Comparison of ENCODE assay signal across 22 cellular contexts in the genomic region with DNA sequence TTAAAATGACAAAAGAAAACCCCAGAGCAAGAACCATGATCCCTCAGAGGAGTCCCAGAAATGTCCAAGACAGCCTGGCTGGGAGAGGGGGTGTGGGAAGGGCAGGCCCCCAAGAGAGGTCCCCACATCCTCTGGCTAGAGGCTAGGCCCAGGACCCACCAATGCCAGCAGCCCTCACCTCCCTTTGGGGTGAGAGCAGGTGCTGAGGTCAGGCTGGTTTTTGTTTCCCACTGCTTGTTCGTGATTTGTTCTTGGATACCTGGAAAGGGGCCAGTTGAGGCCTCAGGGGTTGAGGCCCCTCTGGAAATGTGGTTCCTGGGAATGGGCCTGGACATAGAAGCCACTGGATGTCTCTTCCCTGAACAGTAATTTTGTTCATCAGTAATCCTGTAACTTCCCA. TPM values are rescaled to one million over a fixed set of nuclear protein-coding genes. Genes with fewer than 3 reads are reported as not detected.
DNase-seq lines count a peak whose midpoint lies in the region; ATAC-seq and TF ChIP-seq lines count a peak whose summit lies in the region.
"Had no signal": no experiment of that assay in that cellular context is flagged by ENCODE, and none has a peak within 500 bp of the region (broad histone marks: within the 10 kb centered on the region; RNA-seq: fewer than 3 reads in every experiment).

No MANE protein-coding gene starts in this region.

- WGBS in stomach, 5 donors: 9 to 40% (median 30%) methylated on average over 1 of the region's 1 CpG

- TF ChIP-seq CTCF in CD8-positive, alpha-beta T cell (IDR thresholded peaks at IDR 0.05): no peak
- no peak for TF ChIP-seq CTCF in activated B cell treated with CpG ODN at 0.5 μM for 24 hours (IDR thresholded peaks at IDR 0.05)
- TF ChIP-seq CTCF in nephron progenitor cell (IDR thresholded peaks at IDR 0.05): no peak
- no peak for TF ChIP-seq CTCF in stomach (IDR thresholded peaks at IDR 0.05)

- H3K27ac Mint-ChIP-seq in CD8-positive, alpha-beta T cell: peak overlapping the region; percentile 55
- H3K27ac Mint-ChIP-seq in activated B cell treated with CpG ODN at 0.5 μM for 24 hours (peak overlapping the region; percentile 82), nephron progenitor cell (peak overlapping the region; percentile 29)

- no peaks in the 10 kb centered on the region for H3K9me3 ChIP-seq in CD8-positive, alpha-beta T cell (ENCODE audit: low read length)
- H3K9me3 ChIP-seq in stomach: no peaks in the 10 kb centered on the region
- H3K9me3 ChIP-seq: SK-N-SH, transverse colon had no signal

- no peak for TF ChIP-seq EP300 in stomach (IDR thresholded peaks at IDR 0.05)

- no peaks in the 10 kb centered on the region for H3K9me3 Mint-ChIP-seq in CD8-positive, alpha-beta T cell
- H3K9me3 Mint-ChIP-seq in activated B cell treated with CpG ODN at 0.5 μM for 24 hours: no peaks in the 10 kb centered on the region
- no peaks in the 10 kb centered on the region for H3K9me3 Mint-ChIP-seq in nephron progenitor cell

- H3K4me3 ChIP-seq in CD8-positive, alpha-beta T cell (ENCODE audit: low read depth, low read length): no peak overlapping the region
- no peak overlapping the region for H3K4me3 ChIP-seq in H7 (ENCODE audit: insufficient read depth, low read depth, low read length)
- no peak overlapping the region for H3K4me3 ChIP-seq in stomach
- H3K4me3 ChIP-seq: skin epidermis, transverse colon had no signal

- no peak overlapping the region for H3K27ac ChIP-seq in CD8-positive, alpha-beta T cell (ENCODE audit: low read depth, low read length)
- H3K27ac ChIP-seq in stomach: peak overlapping the region in 2 of 5 donors; percentile 1 to 95

- H3K4me1 ChIP-seq in CD8-positive, alpha-beta T cell (ENCODE audit: insufficient read depth, low read length): peaks cover 14% of the 10 kb centered on the region
- peaks cover 0 to 27% (median 14%) of the 10 kb centered on the region in 4 donors for H3K4me1 ChIP-seq in stomach

- no peak for TF ChIP-seq POLR2A in stomach (IDR thresholded peaks at IDR 0.05)

- no peak for DNase-seq in CD8-positive, alpha-beta T cell
- DNase-seq in H7 (peak; percentile 18), activated B cell treated with CpG ODN at 0.5 μM for 24 hours (no peak), nephron progenitor cell (no peak), stomach (no peak)
- no peak for DNase-seq in activated T-cell treated with anti-CD3 and anti-CD28 coated beads, Interleukin-2, amount 50 U/mL, for 1 hour
- DNase-seq: activated CD4-positive, CD25-positive, alpha-beta regulatory T cell treated with anti-CD3 and anti-CD28 coated beads, Interleukin-2, amount 50 U/mL, for 72 hours; effector memory CD4-positive, alpha-beta T cell; foreskin melanocyte; GDM1; Karpas-422; left ventricle myocardium superior; NCI-H2029 treated with DMSO at 0.1 percent for 48 hours; NCI-H446 treated with DMSO at 0.1 percent for 48 hours; SK-N-SH; stimulated activated CD4-positive, alpha-beta T cell treated with anti-CD3 and anti-CD28 coated beads, Interleukin-2, amount 100 ng/mL, for 48 hours; T1000; transverse colon had no signal

- H3K36me3 Mint-ChIP-seq in CD8-positive, alpha-beta T cell: peaks cover 5% of the 10 kb centered on the region
- H3K36me3 Mint-ChIP-seq in activated B cell treated with CpG ODN at 0.5 μM for 24 hours (ENCODE audit: low read depth) (peaks cover under 1% of the 10 kb centered on the region), nephron progenitor cell (ENCODE audit: low read depth) (peaks cover 2% of the 10 kb centered on the region)

- no peaks in the 10 kb centered on the region for H3K27me3 Mint-ChIP-seq in CD8-positive, alpha-beta T cell (ENCODE audit: low read depth)
- H3K27me3 Mint-ChIP-seq in activated B cell treated with CpG ODN at 0.5 μM for 24 hours (no peaks in the 10 kb centered on the region), nephron progenitor cell (ENCODE audit: low read depth, poor library complexity) (no peaks in the 10 kb centered on the region)

- no peaks in the 10 kb centered on the region for H3K27me3 ChIP-seq in CD8-positive, alpha-beta T cell (ENCODE audit: insufficient read depth, low read length)
- H3K27me3 ChIP-seq in H7 (ENCODE audit: control insufficient read depth, insufficient read depth, low read length): no peaks in the 10 kb centered on the region
- H3K27me3 ChIP-seq in stomach: no peaks in the 10 kb centered on the region
- H3K27me3 ChIP-seq: transverse colon had no signal

- CTCF ChIA-PET in CD8-positive, alpha-beta T cell (lab: Charles Lee): interaction anchor here (1.3 kb wide), 1 partner anchor 60 kb away, joined by 4 read pairs; a partner anchor contains a TSS
- CTCF ChIA-PET in activated B cell treated with CpG ODN at 0.5 μM for 24 hours (lab: Charles Lee): no interaction called here

- POLR2A ChIA-PET in CD8-positive, alpha-beta T cell (lab: Charles Lee): no interaction called here
- POLR2A ChIA-PET in activated B cell treated with CpG ODN at 0.5 μM for 24 hours (lab: Charles Lee): interaction anchor here (0.6 to 7.3 kb wide), 5 partner anchors 59 to 167 kb away, joined by 3 to 80 read pairs (median 3); a partner anchor contains a TSS

- no peak overlapping the region for H3K4me3 Mint-ChIP-seq in CD8-positive, alpha-beta T cell
- no peak overlapping the region for H3K4me3 Mint-ChIP-seq in activated B cell treated with CpG ODN at 0.5 μM for 24 hours
- no peak overlapping the region for H3K4me3 Mint-ChIP-seq in nephron progenitor cell

- H3K36me3 ChIP-seq in CD8-positive, alpha-beta T cell (ENCODE audit: insufficient read depth, low read length): no peaks in the 10 kb centered on the region
- H3K36me3 ChIP-seq in H7 (replicated peaks; ENCODE audit: control insufficient read depth, insufficient read depth, low read length): no peaks in the 10 kb centered on the region
- H3K36me3 ChIP-seq in stomach: no peaks in the 10 kb centered on the region
- H3K36me3 ChIP-seq: transverse colon had no signal

- intact Hi-C loops in CD8-positive, alpha-beta T cell (cut with DNase I, micrococcal nuclease): no loop called here
- intact Hi-C loops in activated B cell treated with CpG ODN at 0.5 μM for 24 hours (cut with micrococcal nuclease): no loop called here
- intact Hi-C loops in stomach (cut with DNase I; ENCODE audit: low total_unique reads): loop anchor here (10.0 kb wide), 1 partner anchor 153 kb away; a partner anchor contains a TSS

- ATAC-seq in CD8-positive, alpha-beta T cell: no peak
- no peak for ATAC-seq in activated B cell treated with CpG ODN at 0.5 μM for 24 hours (ENCODE audit: low read depth)
- ATAC-seq in HG03432 (IDR thresholded peaks at IDR 0.05; ENCODE audit: unreplicated experiment): no peak
- ATAC-seq in HG03108 (IDR thresholded peaks at IDR 0.05; ENCODE audit: unreplicated experiment): no peak
- ATAC-seq: esophagus mucosa, left ventricle myocardium superior had no signal

- H3K4me1 Mint-ChIP-seq in CD8-positive, alpha-beta T cell (ENCODE audit: low read depth): peaks cover 14% of the 10 kb centered on the region
- H3K4me1 Mint-ChIP-seq in activated B cell treated with CpG ODN at 0.5 μM for 24 hours: peaks cover 59% of the 10 kb centered on the region
- H3K4me1 Mint-ChIP-seq in nephron progenitor cell: peaks cover 7% of the 10 kb centered on the region

RNA-seq across cellular contexts. Expression of a gene that starts 2.3 kb away (rescaled TPM):
- total RNA-seq in CD8-positive, alpha-beta T cell: 10 to 100 TPM; 32.1 to 35.7 TPM
- 132 and 147 TPM in 2 replicates for total RNA-seq in H7 (2014; rRNA removed; shearing (Covaris generic))
- total RNA-seq in activated B cell treated with CpG ODN at 0.5 μM for 24 hours (61.1 and 63.5 TPM in 2 replicates), stomach (10 to 100 TPM; 24.0 to 86.5 (median 60.0) TPM)
- 10 to 100 TPM; 40.4 to 61.6 (median 52.9) TPM for polyA plus RNA-seq in stomach

Comparison
In these comparisons a context has a peak if more than half of its experiments do, and no peak if none do; other contexts are left out.
1. H3K27ac Mint-ChIP-seq: peak in every context shown above with its lines; median percentile 82 in activated B cell treated with CpG ODN at 0.5 μM for 24 hours; 55 in CD8-positive, alpha-beta T cell; 29 in nephron progenitor cell.